ENCODE assay signal across 1 cellular context in genomic region chr5:138465288-138466057, GRCh38.
TF ChIP-seq lines count a peak whose summit lies in the region.

Gene EGR1 (plus strand): TSS chr5:138465479. CDS start chr5:138465762, 283 bp downstream.

TF ChIP-seq in HEK293, 187 proteins besides CTCF, POLR2A, EP300 and RAD21 (continued from another document):
- TF ChIP-seq PATZ1 (tag by site-specific recombination; IDR thresholded peaks at IDR 0.05) = peak; percentile 58; the same call in 1 of the 2 replicates
- TF ChIP-seq KLF1 (tag by site-specific recombination; IDR thresholded peaks at IDR 0.05) = no peak
- TF ChIP-seq ZBTB26 (tag by site-specific recombination; optimal IDR thresholded peaks at IDR 0.05) = no peak
- no peak; the same call in 1 of the 2 replicates for TF ChIP-seq ZNF169 (tag by site-specific recombination; IDR thresholded peaks at IDR 0.05)
- TF ChIP-seq ZNF610 (tag by site-specific recombination; IDR thresholded peaks at IDR 0.05; ENCODE audit: borderline replicate concordance) = no peak
- TF ChIP-seq ZNF211 (tag by site-specific recombination; IDR thresholded peaks at IDR 0.05; ENCODE audit: low read depth) = no peak
- TF ChIP-seq ZNF596 (tag by site-specific recombination; IDR thresholded peaks at IDR 0.05) = no peak
- peak; percentile 75; the same call in 1 of the 2 replicates for TF ChIP-seq ZNF629 (tag by site-specific recombination; IDR thresholded peaks at IDR 0.05)
- TF ChIP-seq GLI4 (tag by site-specific recombination; IDR thresholded peaks at IDR 0.05) = no peak
- TF ChIP-seq ZNF19 (tag by site-specific recombination; IDR thresholded peaks at IDR 0.05; ENCODE audit: low read depth) = no peak
- TF ChIP-seq GLI2 (tag by site-specific recombination; IDR thresholded peaks at IDR 0.05; ENCODE audit: borderline replicate concordance, low read depth) = no peak
- TF ChIP-seq EGR2 (tag by site-specific recombination; IDR thresholded peaks at IDR 0.05; ENCODE audit: low read depth) = peak; percentile 88
- TF ChIP-seq KLF10 (tag by site-specific recombination; IDR thresholded peaks at IDR 0.05) = no peak
- TF ChIP-seq ZNF571 (tag by site-specific recombination; IDR thresholded peaks at IDR 0.05) = no peak
- TF ChIP-seq ZNF138 (tag by site-specific recombination; IDR thresholded peaks at IDR 0.05; ENCODE audit: borderline replicate concordance) = no peak
- no peak for TF ChIP-seq SP2 (tag by site-specific recombination; IDR thresholded peaks at IDR 0.05)
- TF ChIP-seq, protein P1, sequence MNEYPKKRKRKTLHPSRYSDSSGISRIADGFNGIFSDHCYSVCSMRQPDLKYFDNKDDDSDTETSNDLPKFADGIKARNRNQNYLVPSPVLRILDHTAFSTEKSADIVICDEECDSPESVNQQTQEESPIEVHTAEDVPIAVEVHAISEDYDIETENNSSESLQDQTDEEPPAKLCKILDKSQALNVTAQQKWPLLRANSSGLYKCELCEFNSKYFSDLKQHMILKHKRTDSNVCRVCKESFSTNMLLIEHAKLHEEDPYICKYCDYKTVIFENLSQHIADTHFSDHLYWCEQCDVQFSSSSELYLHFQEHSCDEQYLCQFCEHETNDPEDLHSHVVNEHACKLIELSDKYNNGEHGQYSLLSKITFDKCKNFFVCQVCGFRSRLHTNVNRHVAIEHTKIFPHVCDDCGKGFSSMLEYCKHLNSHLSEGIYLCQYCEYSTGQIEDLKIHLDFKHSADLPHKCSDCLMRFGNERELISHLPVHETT (tag by site-specific recombination; IDR thresholded peaks at IDR 0.05) = no peak
- TF ChIP-seq ZNF157 (tag by site-specific recombination; IDR thresholded peaks at IDR 0.05) = no peak
- no peak for TF ChIP-seq AEBP2 (tag by site-specific recombination; IDR thresholded peaks at IDR 0.05; ENCODE audit: borderline replicate concordance)
- TF ChIP-seq, protein P2, sequence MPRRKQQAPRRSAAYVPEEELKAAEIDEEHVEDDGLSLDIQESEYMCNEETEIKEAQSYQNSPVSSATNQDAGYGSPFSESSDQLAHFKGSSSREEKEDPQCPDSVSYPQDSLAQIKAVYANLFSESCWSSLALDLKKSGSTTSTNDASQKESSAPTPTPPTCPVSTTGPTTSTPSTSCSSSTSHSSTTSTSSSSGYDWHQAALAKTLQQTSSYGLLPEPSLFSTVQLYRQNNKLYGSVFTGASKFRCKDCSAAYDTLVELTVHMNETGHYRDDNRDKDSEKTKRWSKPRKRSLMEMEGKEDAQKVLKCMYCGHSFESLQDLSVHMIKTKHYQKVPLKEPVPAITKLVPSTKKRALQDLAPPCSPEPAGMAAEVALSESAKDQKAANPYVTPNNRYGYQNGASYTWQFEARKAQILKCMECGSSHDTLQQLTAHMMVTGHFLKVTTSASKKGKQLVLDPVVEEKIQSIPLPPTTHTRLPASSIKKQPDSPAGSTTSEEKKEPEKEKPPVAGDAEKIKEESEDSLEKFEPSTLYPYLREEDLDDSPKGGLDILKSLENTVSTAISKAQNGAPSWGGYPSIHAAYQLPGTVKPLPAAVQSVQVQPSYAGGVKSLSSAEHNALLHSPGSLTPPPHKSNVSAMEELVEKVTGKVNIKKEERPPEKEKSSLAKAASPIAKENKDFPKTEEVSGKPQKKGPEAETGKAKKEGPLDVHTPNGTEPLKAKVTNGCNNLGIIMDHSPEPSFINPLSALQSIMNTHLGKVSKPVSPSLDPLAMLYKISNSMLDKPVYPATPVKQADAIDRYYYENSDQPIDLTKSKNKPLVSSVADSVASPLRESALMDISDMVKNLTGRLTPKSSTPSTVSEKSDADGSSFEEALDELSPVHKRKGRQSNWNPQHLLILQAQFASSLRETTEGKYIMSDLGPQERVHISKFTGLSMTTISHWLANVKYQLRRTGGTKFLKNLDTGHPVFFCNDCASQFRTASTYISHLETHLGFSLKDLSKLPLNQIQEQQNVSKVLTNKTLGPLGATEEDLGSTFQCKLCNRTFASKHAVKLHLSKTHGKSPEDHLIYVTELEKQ (tag by site-specific recombination; IDR thresholded peaks at IDR 0.05; ENCODE audit: borderline replicate concordance) = no peak
- no peak for TF ChIP-seq KLF9 (tag by site-specific recombination; IDR thresholded peaks at IDR 0.05; ENCODE audit: low read depth)
- no peak for TF ChIP-seq ZBTB44 (tag by site-specific recombination; IDR thresholded peaks at IDR 0.05)
- 0 out of 2 replicates have a peak, but pooled peaks have one; percentile 51 for TF ChIP-seq ZNF10 (tag by site-specific recombination; IDR thresholded peaks at IDR 0.05)
- TF ChIP-seq ZEB2 (tag by site-specific recombination; IDR thresholded peaks at IDR 0.05) = no peak
- no peak for TF ChIP-seq ZNF37A (tag by site-specific recombination; IDR thresholded peaks at IDR 0.05)
- TF ChIP-seq ZNF175 (tag by site-specific recombination; IDR thresholded peaks at IDR 0.05) = no peak
- TF ChIP-seq ZNF514 (tag by site-specific recombination; IDR thresholded peaks at IDR 0.05) = no peak
- TF ChIP-seq, protein P3, sequence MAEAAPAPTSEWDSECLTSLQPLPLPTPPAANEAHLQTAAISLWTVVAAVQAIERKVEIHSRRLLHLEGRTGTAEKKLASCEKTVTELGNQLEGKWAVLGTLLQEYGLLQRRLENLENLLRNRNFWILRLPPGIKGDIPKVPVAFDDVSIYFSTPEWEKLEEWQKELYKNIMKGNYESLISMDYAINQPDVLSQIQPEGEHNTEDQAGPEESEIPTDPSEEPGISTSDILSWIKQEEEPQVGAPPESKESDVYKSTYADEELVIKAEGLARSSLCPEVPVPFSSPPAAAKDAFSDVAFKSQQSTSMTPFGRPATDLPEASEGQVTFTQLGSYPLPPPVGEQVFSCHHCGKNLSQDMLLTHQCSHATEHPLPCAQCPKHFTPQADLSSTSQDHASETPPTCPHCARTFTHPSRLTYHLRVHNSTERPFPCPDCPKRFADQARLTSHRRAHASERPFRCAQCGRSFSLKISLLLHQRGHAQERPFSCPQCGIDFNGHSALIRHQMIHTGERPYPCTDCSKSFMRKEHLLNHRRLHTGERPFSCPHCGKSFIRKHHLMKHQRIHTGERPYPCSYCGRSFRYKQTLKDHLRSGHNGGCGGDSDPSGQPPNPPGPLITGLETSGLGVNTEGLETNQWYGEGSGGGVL (tag by site-specific recombination; IDR thresholded peaks at IDR 0.05) = no peak
- TF ChIP-seq ZNF433 (tag by site-specific recombination; IDR thresholded peaks at IDR 0.05; ENCODE audit: low read depth) = no peak
- TF ChIP-seq GLIS2 (tag by site-specific recombination; IDR thresholded peaks at IDR 0.05) = no peak
- TF ChIP-seq ZBTB10 (tag by site-specific recombination; IDR thresholded peaks at IDR 0.05) = 0 out of 2 replicates have a peak, but pooled peaks have one; percentile 17
- TF ChIP-seq, protein P4, sequence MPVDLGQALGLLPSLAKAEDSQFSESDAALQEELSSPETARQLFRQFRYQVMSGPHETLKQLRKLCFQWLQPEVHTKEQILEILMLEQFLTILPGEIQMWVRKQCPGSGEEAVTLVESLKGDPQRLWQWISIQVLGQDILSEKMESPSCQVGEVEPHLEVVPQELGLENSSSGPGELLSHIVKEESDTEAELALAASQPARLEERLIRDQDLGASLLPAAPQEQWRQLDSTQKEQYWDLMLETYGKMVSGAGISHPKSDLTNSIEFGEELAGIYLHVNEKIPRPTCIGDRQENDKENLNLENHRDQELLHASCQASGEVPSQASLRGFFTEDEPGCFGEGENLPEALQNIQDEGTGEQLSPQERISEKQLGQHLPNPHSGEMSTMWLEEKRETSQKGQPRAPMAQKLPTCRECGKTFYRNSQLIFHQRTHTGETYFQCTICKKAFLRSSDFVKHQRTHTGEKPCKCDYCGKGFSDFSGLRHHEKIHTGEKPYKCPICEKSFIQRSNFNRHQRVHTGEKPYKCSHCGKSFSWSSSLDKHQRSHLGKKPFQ (tag by site-specific recombination; IDR thresholded peaks at IDR 0.05) = no peak
- TF ChIP-seq ZNF223 (tag by site-specific recombination; IDR thresholded peaks at IDR 0.05) = no peak
- no peak for TF ChIP-seq ZNF544 (tag by site-specific recombination; IDR thresholded peaks at IDR 0.05)
- no peak for TF ChIP-seq ZNF416 (tag by site-specific recombination; IDR thresholded peaks at IDR 0.05)
- no peak; the same call in none of the 2 replicates for TF ChIP-seq SP3 (tag by site-specific recombination; IDR thresholded peaks at IDR 0.05)
- no peak for TF ChIP-seq ZNF560 (tag by site-specific recombination; IDR thresholded peaks at IDR 0.05; ENCODE audit: borderline replicate concordance)
- TF ChIP-seq, protein P5, sequence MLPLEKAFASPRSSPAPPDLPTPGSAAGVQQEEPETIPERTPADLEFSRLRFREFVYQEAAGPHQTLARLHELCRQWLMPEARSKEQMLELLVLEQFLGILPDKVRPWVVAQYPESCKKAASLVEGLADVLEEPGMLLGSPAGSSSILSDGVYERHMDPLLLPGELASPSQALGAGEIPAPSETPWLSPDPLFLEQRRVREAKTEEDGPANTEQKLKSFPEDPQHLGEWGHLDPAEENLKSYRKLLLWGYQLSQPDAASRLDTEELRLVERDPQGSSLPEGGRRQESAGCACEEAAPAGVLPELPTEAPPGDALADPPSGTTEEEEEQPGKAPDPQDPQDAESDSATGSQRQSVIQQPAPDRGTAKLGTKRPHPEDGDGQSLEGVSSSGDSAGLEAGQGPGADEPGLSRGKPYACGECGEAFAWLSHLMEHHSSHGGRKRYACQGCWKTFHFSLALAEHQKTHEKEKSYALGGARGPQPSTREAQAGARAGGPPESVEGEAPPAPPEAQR (tag by site-specific recombination; IDR thresholded peaks at IDR 0.05) = no peak
- TF ChIP-seq ZNF473 (tag by site-specific recombination; IDR thresholded peaks at IDR 0.05) = no peak
- TF ChIP-seq ZNF274 (IDR thresholded peaks at IDR 0.05; ENCODE audit: low read length) = no peak
- TF ChIP-seq ZNF274 (tag by site-specific recombination; IDR thresholded peaks at IDR 0.05; ENCODE audit: borderline replicate concordance) = no peak
- TF ChIP-seq MYNN (tag by site-specific recombination; IDR thresholded peaks at IDR 0.05; ENCODE audit: borderline replicate concordance) = no peak
- TF ChIP-seq ZSCAN23 (tag by site-specific recombination; IDR thresholded peaks at IDR 0.05) = no peak
- TF ChIP-seq SCRT1 (tag by site-specific recombination; IDR thresholded peaks at IDR 0.05; ENCODE audit: borderline replicate concordance) = no peak
TF ChIP-seq in HEK293: peak in this region for 21.
